ENCODE assay signal across 1 cellular context in the genomic region with DNA sequence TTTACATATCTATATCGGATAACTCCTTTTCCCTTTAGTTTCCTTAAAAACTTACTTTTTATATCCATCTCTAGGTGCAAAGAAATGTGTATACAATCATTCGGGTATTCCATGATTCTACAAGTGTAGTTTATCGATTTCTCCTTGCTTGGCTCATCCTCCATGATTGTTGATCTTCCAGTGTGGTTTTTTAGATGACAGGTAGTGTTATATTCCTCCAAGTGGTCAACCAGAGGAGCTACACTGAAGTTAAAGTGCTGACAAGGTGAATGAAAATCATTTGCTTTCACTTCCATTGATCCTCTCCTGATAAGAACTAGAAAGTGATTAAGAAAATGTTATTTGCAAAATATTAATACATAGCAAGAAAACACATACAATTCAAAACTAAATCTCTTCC.
TF ChIP-seq lines count a peak whose summit lies in the region.

No MANE protein-coding gene starts in this region.

TF ChIP-seq in SK-N-SH treated with all-trans-retinoic acid at 6 μM for 48 hours, 23 proteins besides CTCF, POLR2A, EP300 and RAD21 (continued from another document):
- TF ChIP-seq, protein P1, sequence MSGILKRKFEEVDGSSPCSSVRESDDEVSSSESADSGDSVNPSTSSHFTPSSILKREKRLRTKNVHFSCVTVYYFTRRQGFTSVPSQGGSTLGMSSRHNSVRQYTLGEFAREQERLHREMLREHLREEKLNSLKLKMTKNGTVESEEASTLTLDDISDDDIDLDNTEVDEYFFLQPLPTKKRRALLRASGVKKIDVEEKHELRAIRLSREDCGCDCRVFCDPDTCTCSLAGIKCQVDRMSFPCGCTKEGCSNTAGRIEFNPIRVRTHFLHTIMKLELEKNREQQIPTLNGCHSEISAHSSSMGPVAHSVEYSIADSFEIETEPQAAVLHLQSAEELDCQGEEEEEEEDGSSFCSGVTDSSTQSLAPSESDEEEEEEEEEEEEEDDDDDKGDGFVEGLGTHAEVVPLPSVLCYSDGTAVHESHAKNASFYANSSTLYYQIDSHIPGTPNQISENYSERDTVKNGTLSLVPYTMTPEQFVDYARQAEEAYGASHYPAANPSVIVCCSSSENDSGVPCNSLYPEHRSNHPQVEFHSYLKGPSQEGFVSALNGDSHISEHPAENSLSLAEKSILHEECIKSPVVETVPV (CRISPR knock-in tag; IDR thresholded peaks at IDR 0.05): no peak
- TF ChIP-seq ISL1 (CRISPR knock-in tag; IDR thresholded peaks at IDR 0.05) (no peak), CSDC2 (CRISPR knock-in tag; IDR thresholded peaks at IDR 0.05) (no peak), SNAI2 (CRISPR knock-in tag; IDR thresholded peaks at IDR 0.05) (no peak), OSR1 (CRISPR knock-in tag; IDR thresholded peaks at IDR 0.05) (no peak), ZNF565 (CRISPR knock-in tag; conservative IDR thresholded peaks at IDR 0.05; ENCODE audit: low read depth) (no peak), ZC3H10 (CRISPR knock-in tag; IDR thresholded peaks at IDR 0.05) (no peak), RARB (CRISPR knock-in tag; IDR thresholded peaks at IDR 0.05) (no peak), GLIS3 (CRISPR knock-in tag; IDR thresholded peaks at IDR 0.05) (no peak), CREB5 (CRISPR knock-in tag; IDR thresholded peaks at IDR 0.05; ENCODE audit: low read depth) (no peak)
- TF ChIP-seq, protein P2, sequence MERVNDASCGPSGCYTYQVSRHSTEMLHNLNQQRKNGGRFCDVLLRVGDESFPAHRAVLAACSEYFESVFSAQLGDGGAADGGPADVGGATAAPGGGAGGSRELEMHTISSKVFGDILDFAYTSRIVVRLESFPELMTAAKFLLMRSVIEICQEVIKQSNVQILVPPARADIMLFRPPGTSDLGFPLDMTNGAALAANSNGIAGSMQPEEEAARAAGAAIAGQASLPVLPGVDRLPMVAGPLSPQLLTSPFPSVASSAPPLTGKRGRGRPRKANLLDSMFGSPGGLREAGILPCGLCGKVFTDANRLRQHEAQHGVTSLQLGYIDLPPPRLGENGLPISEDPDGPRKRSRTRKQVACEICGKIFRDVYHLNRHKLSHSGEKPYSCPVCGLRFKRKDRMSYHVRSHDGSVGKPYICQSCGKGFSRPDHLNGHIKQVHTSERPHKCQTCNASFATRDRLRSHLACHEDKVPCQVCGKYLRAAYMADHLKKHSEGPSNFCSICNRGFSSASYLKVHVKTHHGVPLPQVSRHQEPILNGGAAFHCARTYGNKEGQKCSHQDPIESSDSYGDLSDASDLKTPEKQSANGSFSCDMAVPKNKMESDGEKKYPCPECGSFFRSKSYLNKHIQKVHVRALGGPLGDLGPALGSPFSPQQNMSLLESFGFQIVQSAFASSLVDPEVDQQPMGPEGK (CRISPR knock-in tag; IDR thresholded peaks at IDR 0.05; ENCODE audit: borderline replicate concordance): no peak
TF ChIP-seq in SK-N-SH treated with all-trans-retinoic acid at 6 μM for 48 hours: peak in this region for 0.
